ENCODE assay signal across 20 cellular contexts in genomic region chr1:29854700-29855276, GRCh38.
"Had no signal": no experiment of that assay in that cellular context is flagged by ENCODE, and none has a peak within 500 bp of the region (broad histone marks: within the 10 kb centered on the region; RNA-seq: fewer than 3 reads in every experiment).

No MANE protein-coding gene starts in this region.

- H3K27ac Mint-ChIP-seq: activated CD4-positive, alpha-beta memory T cell treated with anti-CD3 and anti-CD28 coated beads for 36 hours; activated naive CD8-positive, alpha-beta T cell treated with anti-CD3 and anti-CD28 coated beads, Interleukin-2, amount 50 U/mL, for 24 hours; naive B cell had no signal

- H3K4me3 Mint-ChIP-seq: activated CD4-positive, alpha-beta memory T cell treated with anti-CD3 and anti-CD28 coated beads for 36 hours; activated naive CD8-positive, alpha-beta T cell treated with anti-CD3 and anti-CD28 coated beads, Interleukin-2, amount 50 U/mL, for 24 hours; naive B cell; T-helper 17 cell had no signal

- FAIRE-seq: kidney had no signal

- H3K79me2 ChIP-seq: parathyroid adenoma had no signal

- H3K36me3 Mint-ChIP-seq: activated CD4-positive, alpha-beta memory T cell treated with anti-CD3 and anti-CD28 coated beads for 36 hours; naive B cell had no signal

- H3K9me3 Mint-ChIP-seq: activated CD4-positive, alpha-beta memory T cell treated with anti-CD3 and anti-CD28 coated beads for 36 hours; activated naive CD8-positive, alpha-beta T cell treated with anti-CD3 and anti-CD28 coated beads, Interleukin-2, amount 50 U/mL, for 24 hours had no signal

- H2AFZ ChIP-seq: parathyroid adenoma had no signal

- H3K4me3 ChIP-seq: lower lobe of right lung, upper lobe of left lung had no signal

- H3K27me3 ChIP-seq: upper lobe of left lung had no signal

- H3K27ac ChIP-seq: lower lobe of right lung, parathyroid adenoma, upper lobe of left lung had no signal

- H3K36me3 ChIP-seq: lower lobe of right lung, upper lobe of left lung had no signal

- DNase-seq: activated CD4-positive, alpha-beta memory T cell treated with anti-CD3 and anti-CD28 coated beads for 36 hours; activated CD4-positive, alpha-beta T cell treated with anti-CD3 and anti-CD28 coated beads for 4 hours; activated CD4-positive, CD25-positive, alpha-beta regulatory T cell; activated effector memory CD4-positive, alpha-beta T cell treated with Interleukin-2 at 50 U/mL for 16 hours; activated naive CD4-positive, alpha-beta T cell treated with anti-CD3 and anti-CD28 coated beads, Interleukin-2, amount 50 U/mL, for 16 hours; activated naive CD8-positive, alpha-beta T cell treated with anti-CD3 and anti-CD28 coated beads, Interleukin-2, amount 50 U/mL, for 24 hours; activated T-cell treated with anti-CD3 and anti-CD28 coated beads, Interleukin-2, amount 50 U/mL, for 48 hours; effector CD4-positive, alpha-beta T cell; erythroblast; foreskin fibroblast; kidney; lower lobe of right lung; naive B cell; stimulated activated CD4-positive, alpha-beta T cell treated with anti-CD3 and anti-CD28 coated beads, Interleukin-4, amount 100 ng/mL, for 24 hours; stimulated activated naive CD4-positive, alpha-beta T cell treated with Interleukin-2 at 50 U/mL for 16 hours; SW 1271; T-helper 17 cell; upper lobe of left lung had no signal

- ATAC-seq: activated naive CD8-positive, alpha-beta T cell treated with anti-CD3 and anti-CD28 coated beads, Interleukin-2, amount 50 U/mL, for 24 hours; lower lobe of right lung; sciatic nerve; T-helper 17 cell had no signal

- H3K4me1 Mint-ChIP-seq: activated naive CD8-positive, alpha-beta T cell treated with anti-CD3 and anti-CD28 coated beads, Interleukin-2, amount 50 U/mL, for 24 hours; naive B cell; T-helper 17 cell had no signal

- H3K9ac ChIP-seq: parathyroid adenoma had no signal

- H3K4me1 ChIP-seq: lower lobe of right lung, upper lobe of left lung had no signal

- H3K9me3 ChIP-seq: lower lobe of right lung, upper lobe of left lung had no signal
